In genomic region chr3:129702934-129703712, GRCh38 we compare ENCODE assay signal across 1 cellular context.
TF ChIP-seq lines count a peak whose summit lies in the region.

No MANE protein-coding gene starts in this region.

TF ChIP-seq in K562, 482 proteins besides CTCF, POLR2A, EP300 and RAD21 (continued from another document):
- TF ChIP-seq, protein P1, sequence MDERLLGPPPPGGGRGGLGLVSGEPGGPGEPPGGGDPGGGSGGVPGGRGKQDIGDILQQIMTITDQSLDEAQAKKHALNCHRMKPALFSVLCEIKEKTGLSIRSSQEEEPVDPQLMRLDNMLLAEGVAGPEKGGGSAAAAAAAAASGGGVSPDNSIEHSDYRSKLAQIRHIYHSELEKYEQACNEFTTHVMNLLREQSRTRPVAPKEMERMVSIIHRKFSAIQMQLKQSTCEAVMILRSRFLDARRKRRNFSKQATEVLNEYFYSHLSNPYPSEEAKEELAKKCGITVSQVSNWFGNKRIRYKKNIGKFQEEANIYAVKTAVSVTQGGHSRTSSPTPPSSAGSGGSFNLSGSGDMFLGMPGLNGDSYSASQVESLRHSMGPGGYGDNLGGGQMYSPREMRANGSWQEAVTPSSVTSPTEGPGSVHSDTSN (CRISPR knock-in tag; IDR thresholded peaks at IDR 0.05; ENCODE audit: low read depth) = no peak
- TF ChIP-seq, protein P1 (tag; conservative IDR thresholded peaks at IDR 0.05; ENCODE audit: low read depth) = peak; percentile 87
- no peak for TF ChIP-seq HDAC8 (tag; IDR thresholded peaks at IDR 0.05)
- TF ChIP-seq MEIS2 (IDR thresholded peaks at IDR 0.05; ENCODE audit: partially characterized antibody) = peak; percentile 90
